ENCODE assay signal across 8 cellular contexts in genomic region chr3:150414273-150414672, GRCh38. TPM values are rescaled to one million over a fixed set of nuclear protein-coding genes. Genes with fewer than 3 reads are reported as not detected.
DNase-seq lines count a peak whose midpoint lies in the region; ATAC-seq and TF ChIP-seq lines count a peak whose summit lies in the region.

No MANE protein-coding gene starts in this region.

- H2AFZ ChIP-seq in OCI-LY3 (ENCODE audit: low read depth, low read length): no peak overlapping the region

- H4K20me1 ChIP-seq in OCI-LY3 (ENCODE audit: insufficient read depth, low read length): peaks cover 94% of the 10 kb centered on the region

- H3K4me1 ChIP-seq in OCI-LY3 (ENCODE audit: low read length): peaks cover 19% of the 10 kb centered on the region
- H3K4me1 ChIP-seq in ectodermal cell (ENCODE audit: control insufficient read depth, insufficient read depth, low read length): peaks cover 8% of the 10 kb centered on the region
- H3K4me1 ChIP-seq in adrenal gland (replicated peaks in 1 of 2): peaks cover 31 to 81% of the 10 kb centered on the region in 2 donors

- H3K9ac ChIP-seq in OCI-LY3 (ENCODE audit: low read length): no peak overlapping the region

- H3K9me3 ChIP-seq in OCI-LY3 (ENCODE audit: insufficient read depth, low read length) (no peaks in the 10 kb centered on the region), ectodermal cell (ENCODE audit: control insufficient read depth, low read length) (no peaks in the 10 kb centered on the region), adrenal gland (replicated peaks in 1 of 3) (no peaks in the 10 kb centered on the region)

- intact Hi-C loops in adrenal gland (cut with DNase I): loop anchor here in 1 of 2 donors (10.0 kb wide), 1 partner anchor 81 kb away; no protein-coding TSS in a partner anchor

- no peaks in the 10 kb centered on the region for H3K27me3 Mint-ChIP-seq in natural killer cell treated with Interleukin-12 subunit alpha and Interleukin-12 subunit beta and Interleukin-15 and Interleukin-18, amount 100 ng/mL, for 72 hours

- TF ChIP-seq CTCF in OCI-LY3 (IDR thresholded peaks at IDR 0.05; ENCODE audit: low read depth, low read length) (no peak), adrenal gland (IDR thresholded peaks at IDR 0.05) (no peak)

- H3K79me2 ChIP-seq in OCI-LY3 (ENCODE audit: low read length): peaks cover 100% of the 10 kb centered on the region

- peaks cover 16% of the 10 kb centered on the region for H3K36me3 Mint-ChIP-seq in natural killer cell treated with Interleukin-12 subunit alpha and Interleukin-12 subunit beta and Interleukin-15 and Interleukin-18, amount 100 ng/mL, for 72 hours

- H3K36me3 ChIP-seq in OCI-LY3 (replicated peaks; ENCODE audit: low read depth, low read length) (peaks cover 48% of the 10 kb centered on the region), ectodermal cell (ENCODE audit: control insufficient read depth, insufficient read depth, low read length) (no peaks in the 10 kb centered on the region), adrenal gland (replicated peaks in 1 of 2) (no peaks in the 10 kb centered on the region)

- 72 to 76% methylated on average over 1 to 2 of the region's 2 CpGs for WGBS in ectodermal cell, 2 experiments
- WGBS in adrenal gland, 4 donors: 34 to 47% (median 44%) methylated on average over 2 of the region's 2 CpGs

- DNase-seq in Daoy (ENCODE audit: low read depth) (peak; percentile 46), NCI-H1436 treated with DMSO at 0.1 percent for 48 hours (lab: John Stamatoyannopoulos, UW) (no peak), adrenal gland (no peak)
- DNase-seq in natural killer cell treated with Interleukin-12 subunit alpha and Interleukin-12 subunit beta and Interleukin-15 and Interleukin-18, amount 100 ng/mL, for 72 hours (ENCODE audit: low spot score): no peak

- no peak for ATAC-seq in natural killer cell treated with Interleukin-12 subunit alpha and Interleukin-12 subunit beta and Interleukin-15 and Interleukin-18, amount 100 ng/mL, for 72 hours
- ATAC-seq in HG03108 (IDR thresholded peaks at IDR 0.05; ENCODE audit: unreplicated experiment) (no peak), GM21825 (IDR thresholded peaks at IDR 0.05; ENCODE audit: unreplicated experiment) (no peak)

- H3K27me3 ChIP-seq in OCI-LY3 (ENCODE audit: low read depth, low read length) (no peaks in the 10 kb centered on the region), ectodermal cell (ENCODE audit: control insufficient read depth, insufficient read depth, low read length, poor library complexity, severe bottlenecking) (no peaks in the 10 kb centered on the region), adrenal gland (no peaks in the 10 kb centered on the region)

- H3K4me1 Mint-ChIP-seq in natural killer cell treated with Interleukin-12 subunit alpha and Interleukin-12 subunit beta and Interleukin-15 and Interleukin-18, amount 100 ng/mL, for 72 hours (ENCODE audit: low read depth in 2 of 2): peaks cover 57 to 63% of the 10 kb centered on the region in 2 donors

- H3K27ac ChIP-seq in OCI-LY3 (ENCODE audit: low read length): no peak overlapping the region
- no peak overlapping the region for H3K27ac ChIP-seq in ectodermal cell (ENCODE audit: insufficient read depth, low read depth, low read length, poor library complexity, severe bottlenecking)
- no peak overlapping the region for H3K27ac ChIP-seq in adrenal gland

- H3K4me2 ChIP-seq in OCI-LY3 (ENCODE audit: low read length): peak overlapping the region; percentile 72

- no peak for TF ChIP-seq POLR2A in adrenal gland (IDR thresholded peaks at IDR 0.05)

- H3K4me3 ChIP-seq in OCI-LY3 (ENCODE audit: low read length): peak overlapping the region; percentile 95
- peak overlapping the region; percentile 25 for H3K4me3 ChIP-seq in ectodermal cell (ENCODE audit: insufficient read depth, low read depth, low read length)
- H3K4me3 ChIP-seq in adrenal gland: peak overlapping the region in 1 of 4 donors; percentile 15

- no peak overlapping the region for H3K27ac Mint-ChIP-seq in natural killer cell treated with Interleukin-12 subunit alpha and Interleukin-12 subunit beta and Interleukin-15 and Interleukin-18, amount 100 ng/mL, for 72 hours

- H3K9me3 Mint-ChIP-seq in natural killer cell treated with Interleukin-12 subunit alpha and Interleukin-12 subunit beta and Interleukin-15 and Interleukin-18, amount 100 ng/mL, for 72 hours: no peaks in the 10 kb centered on the region

- peak overlapping the region; percentile 87 for H3K4me3 Mint-ChIP-seq in natural killer cell treated with Interleukin-12 subunit alpha and Interleukin-12 subunit beta and Interleukin-15 and Interleukin-18, amount 100 ng/mL, for 72 hours

RNA-seq across cellular contexts. Expression of gene TSC22D2, which starts 6.2 kb away (rescaled TPM):
- total RNA-seq in Daoy (2014; rRNA removed; shearing (Covaris generic)): 3.2 and 9.1 TPM in 2 replicates
- polyA plus RNA-seq in ectodermal cell (2013, experiment 1 of 4): 40.9 TPM
- polyA plus RNA-seq in ectodermal cell (2013, experiment 2 of 4): 36.4 TPM
- polyA plus RNA-seq in ectodermal cell (2013, experiment 3 of 4): 26.5 TPM
- polyA plus RNA-seq in ectodermal cell (2013, experiment 4 of 4): 29.9 TPM
- total RNA-seq in natural killer cell treated with Interleukin-12 subunit alpha and Interleukin-12 subunit beta and Interleukin-15 and Interleukin-18, amount 100 ng/mL, for 72 hours: 10 to 100 TPM; 18.7 to 23.7 TPM
- total RNA-seq in adrenal gland: 10 to 100 TPM in 7 of 8 donors, 1 to 10 TPM in 1; 8.3 to 22.6 (median 19.1) TPM
- polyA plus RNA-seq in adrenal gland: 10 to 100 TPM; 11.9 to 16.7 (median 15.8) TPM
